In the genomic region with DNA sequence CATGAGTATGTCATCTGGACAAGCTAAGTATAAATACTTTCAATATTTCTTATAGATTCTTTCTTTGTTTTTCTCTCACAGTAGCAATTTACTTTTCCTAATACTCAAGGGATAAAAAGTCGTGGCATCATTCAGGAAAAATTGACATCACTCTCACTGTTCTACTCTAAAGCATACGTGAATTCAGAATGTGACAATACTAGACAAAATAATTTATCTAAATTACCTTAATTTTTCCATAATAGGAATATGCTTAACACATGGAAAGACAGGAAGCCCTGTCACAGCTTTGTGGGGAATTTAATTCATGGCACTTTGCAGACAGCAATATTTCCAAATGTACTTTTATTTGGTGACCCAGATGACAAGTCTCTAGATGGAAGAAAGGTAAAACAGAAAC, we compare ENCODE assay signal across 3 cellular contexts.
"Had no signal": no experiment of that assay in that cellular context is flagged by ENCODE, and none has a peak within 500 bp of the region (broad histone marks: within the 10 kb centered on the region; RNA-seq: fewer than 3 reads in every experiment).

No MANE protein-coding gene starts in this region.

- H3K4me3 ChIP-seq: GM12878 had no signal

- DNase-seq: GDM1, GF-D8 had no signal
